22 cellular contexts compared by ENCODE assay signal in genomic region chr13:22967669-22968068, GRCh38.
"Had no signal": no experiment of that assay in that cellular context is flagged by ENCODE, and none has a peak within 500 bp of the region (broad histone marks: within the 10 kb centered on the region; RNA-seq: fewer than 3 reads in every experiment).

No MANE protein-coding gene starts in this region.

- H3K4me3 ChIP-seq: mucosa of descending colon, neural progenitor cell, ovary, psoas muscle, sigmoid colon, testis, tibial artery had no signal

- H3K27ac ChIP-seq: neural progenitor cell, ovary, psoas muscle, sigmoid colon, testis, tibial artery had no signal

- H3K27me3 ChIP-seq: neural progenitor cell, ovary, sigmoid colon, testis, tibial artery had no signal

- DNase-seq: cortex of kidney; effector memory CD8-positive, alpha-beta T cell; erythroblast; head of caudate nucleus; kidney; mesenchymal stem cell; mucosa of descending colon; naive B cell; nucleus accumbens; ovary; posterior cingulate gyrus; psoas muscle; right cardiac atrium; sigmoid colon; stimulated activated CD4-positive, alpha-beta T cell treated with anti-CD3 and anti-CD28 coated beads, Interleukin-2, amount 100 ng/mL, for 24 hours; stimulated activated CD4-positive, alpha-beta T cell treated with anti-CD3 and anti-CD28 coated beads, Interleukin-4, amount 100 ng/mL, for 24 hours; stimulated activated naive CD8-positive, alpha-beta T cell treated with anti-CD3 and anti-CD28 coated beads, Interleukin-15, Interleukin-2, amounts not matched to agents 100 U/mL and 50 U/mL, for 24 hours; testis had no signal

- H3K4me1 ChIP-seq: neural progenitor cell, psoas muscle, sigmoid colon, testis, tibial artery had no signal

- H3K9me3 ChIP-seq: mucosa of descending colon, ovary, psoas muscle, sigmoid colon, testis, tibial artery had no signal

- H3K36me3 ChIP-seq: neural progenitor cell, ovary, sigmoid colon, tibial artery had no signal

- ATAC-seq: effector memory CD8-positive, alpha-beta T cell; left lobe of liver; mucosa of descending colon; psoas muscle; right cardiac atrium; stimulated activated effector memory CD8-positive, alpha-beta T cell treated with anti-CD3 and anti-CD28 coated beads, Interleukin-12 subunit alpha, Interleukin-12 subunit beta, amount 100 ng/mL, for 72 hours; stimulated activated naive CD8-positive, alpha-beta T cell treated with anti-CD3 and anti-CD28 coated beads, Interleukin-15, Interleukin-2, amounts not matched to agents 100 U/mL and 50 U/mL, for 24 hours had no signal
